17 cellular contexts compared by ENCODE assay signal in the genomic region with DNA sequence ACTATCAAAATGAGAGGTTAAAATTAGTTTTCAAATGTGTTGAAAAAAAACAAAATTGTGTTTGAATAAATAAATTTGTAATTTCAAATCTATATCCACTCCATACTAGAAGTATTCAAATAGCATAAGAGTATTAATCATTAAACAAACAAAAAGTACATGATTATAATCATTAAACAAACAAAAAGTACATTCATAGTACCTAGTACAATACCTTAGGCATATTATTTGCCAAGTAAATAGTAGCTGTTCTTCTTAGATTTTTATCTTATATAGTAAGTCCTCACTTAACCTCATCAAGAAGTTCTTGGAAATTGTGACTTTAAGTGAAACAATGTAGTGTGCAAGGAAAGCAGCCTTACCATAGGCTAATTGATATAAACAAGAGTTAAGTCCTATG.
DNase-seq lines count a peak whose midpoint lies in the region; ATAC-seq and TF ChIP-seq lines count a peak whose summit lies in the region.
"Had no signal": no experiment of that assay in that cellular context is flagged by ENCODE, and none has a peak within 500 bp of the region (broad histone marks: within the 10 kb centered on the region; RNA-seq: fewer than 3 reads in every experiment).

No MANE protein-coding gene starts in this region.

- H3K27ac Mint-ChIP-seq in CD4-positive, alpha-beta T cell, result no peak overlapping the region
- H3K27ac Mint-ChIP-seq: CD14-positive monocyte; CD8-positive, alpha-beta T cell had no signal

- ATAC-seq in RWPE2 (ENCODE audit: low read depth), result peak; percentile 86
- ATAC-seq in left lung, result peak; percentile 42
- no peak for ATAC-seq in GM18517 (IDR thresholded peaks at IDR 0.05; ENCODE audit: unreplicated experiment)
- ATAC-seq in CD4-positive, alpha-beta T cell (ENCODE audit: poor library complexity), result no peak
- ATAC-seq: A549; CD8-positive, alpha-beta T cell had no signal

- H3K9me3 ChIP-seq in RWPE2 (ENCODE audit: severe bottlenecking) (no peaks in the 10 kb centered on the region), left lung (no peaks in the 10 kb centered on the region)
- no peaks in the 10 kb centered on the region for H3K9me3 ChIP-seq in CD4-positive, alpha-beta T cell (ENCODE audit: control insufficient read depth, low read length)
- H3K9me3 ChIP-seq: A549, BLaER1, HAP-1 had no signal

- POLR2A ChIA-PET in CD4-positive, alpha-beta T cell (lab: Charles Lee), result no interaction called here

- no peaks in the 10 kb centered on the region for H3K27me3 Mint-ChIP-seq in CD4-positive, alpha-beta T cell

- H3K36me3 ChIP-seq in RWPE2 (ENCODE audit: low read depth), result no peaks in the 10 kb centered on the region
- no peaks in the 10 kb centered on the region for H3K36me3 ChIP-seq in left lung
- H3K36me3 ChIP-seq: BLaER1, HAP-1 had no signal

- H3K4me1 ChIP-seq in RWPE2 (ENCODE audit: insufficient read depth, poor library complexity, severe bottlenecking) (peaks cover 17% of the 10 kb centered on the region), left lung (no peaks in the 10 kb centered on the region)
- H3K4me1 ChIP-seq: A549, BLaER1, HAP-1 had no signal

- H3K4me1 Mint-ChIP-seq in CD4-positive, alpha-beta T cell (ENCODE audit: low read depth), result no peaks in the 10 kb centered on the region
- H3K4me1 Mint-ChIP-seq: CD14-positive monocyte had no signal

- H3K4me3 ChIP-seq in LNCaP clone FGC (ENCODE audit: low read depth, low read length) (no peak overlapping the region), RWPE2 (ENCODE audit: severe bottlenecking) (no peak overlapping the region), left lung (no peak overlapping the region)
- H3K4me3 ChIP-seq: A549, BLaER1, HAP-1 had no signal

- no peak for TF ChIP-seq CTCF in LNCaP clone FGC (IDR thresholded peaks at IDR 0.05; ENCODE audit: control insufficient read depth, extremely low read depth, insufficient read depth)
- no peak for TF ChIP-seq CTCF in RWPE2 (IDR thresholded peaks at IDR 0.05; ENCODE audit: poor library complexity, severe bottlenecking)
- no peak for TF ChIP-seq CTCF in left lung (IDR thresholded peaks at IDR 0.05)
- no peak for TF ChIP-seq CTCF in CD4-positive, alpha-beta T cell (IDR thresholded peaks at IDR 0.05)

- H3K27me3 ChIP-seq in RWPE2 (ENCODE audit: insufficient read depth, poor library complexity, severe bottlenecking) (peaks cover 10% of the 10 kb centered on the region), left lung (peaks cover 0 to 7% of the 10 kb centered on the region in 2 donors)
- H3K27me3 ChIP-seq in CD4-positive, alpha-beta T cell (ENCODE audit: control insufficient read depth, insufficient read depth, low read length), result no peaks in the 10 kb centered on the region
- H3K27me3 ChIP-seq: BLaER1 had no signal

- DNase-seq in DMS53 (lab: John Stamatoyannopoulos, UW), result peak; percentile 59
- DNase-seq in LNCaP clone FGC (ENCODE audit: low read depth), result peak; percentile 75
- no peak for DNase-seq in RWPE2 (ENCODE audit: low spot score)
- DNase-seq in left lung, result no peak
- DNase-seq in cortex of kidney (lab: John Stamatoyannopoulos, UW), result no peak
- DNase-seq in CD4-positive, alpha-beta T cell, result no peak
- DNase-seq: Calu3; CD8-positive, alpha-beta T cell; DMS 273 treated with DMSO at 0.1 percent for 48 hours; DMS79; GDM1 had no signal

- intact Hi-C loops in left lung (cut with DNase I), result no loop called here
- intact Hi-C loops in CD4-positive, alpha-beta T cell (cut with DNase I, micrococcal nuclease), result no loop called here

- H3K27ac ChIP-seq in RWPE2 (ENCODE audit: poor library complexity, severe bottlenecking) (no peak overlapping the region), left lung (no peak overlapping the region)
- no peak overlapping the region for H3K27ac ChIP-seq in CD4-positive, alpha-beta T cell (ENCODE audit: low read depth, low read length)
- H3K27ac ChIP-seq: A549, BLaER1, KMS-11 had no signal

- CTCF ChIA-PET in CD4-positive, alpha-beta T cell (lab: Charles Lee), result no interaction called here

- H3K9me3 Mint-ChIP-seq in CD4-positive, alpha-beta T cell, result peaks cover 10% of the 10 kb centered on the region
- H3K9me3 Mint-ChIP-seq: CD14-positive monocyte; CD8-positive, alpha-beta T cell had no signal

- no peaks in the 10 kb centered on the region for H3K36me3 Mint-ChIP-seq in CD4-positive, alpha-beta T cell (ENCODE audit: low read depth)
- H3K36me3 Mint-ChIP-seq: CD14-positive monocyte; CD8-positive, alpha-beta T cell had no signal

- H3K4me3 Mint-ChIP-seq in CD4-positive, alpha-beta T cell, result no peak overlapping the region
- H3K4me3 Mint-ChIP-seq: CD14-positive monocyte; CD8-positive, alpha-beta T cell had no signal

Comparison
In these comparisons a context has a peak if more than half of its experiments do, and no peak if none do; other contexts are left out.
1. DNase-seq: peak in DMS53 (single experiment) and LNCaP clone FGC (single experiment); none in RWPE2 (single experiment), left lung (0 of 2), cortex of kidney (single experiment) and CD4-positive, alpha-beta T cell (0 of 10).
2. ATAC-seq: peak in RWPE2 (single experiment) and left lung (single experiment); none in GM18517 (single experiment) and CD4-positive, alpha-beta T cell (single experiment).